9 cellular contexts compared by ENCODE assay signal in the genomic region with DNA sequence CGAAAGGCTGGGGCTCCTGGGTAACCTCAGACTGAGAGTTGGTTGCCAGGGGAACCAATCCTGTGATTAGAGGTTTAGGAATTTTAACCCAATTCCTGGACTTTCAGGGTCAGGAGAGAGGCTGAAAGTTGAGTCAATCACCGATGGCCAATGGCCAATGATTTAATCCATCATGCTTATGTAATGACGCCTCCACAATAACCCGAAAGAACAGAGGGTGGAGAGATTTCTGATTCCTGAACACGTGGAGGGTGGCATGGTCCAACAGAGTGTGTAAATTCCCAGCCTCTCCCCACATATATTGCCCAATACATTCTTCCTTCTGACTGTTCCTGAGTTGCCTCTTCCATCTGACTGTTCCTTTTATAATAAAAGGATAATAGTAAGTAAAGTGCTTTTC.
DNase-seq lines count a peak whose midpoint lies in the region; ATAC-seq and TF ChIP-seq lines count a peak whose summit lies in the region.
"Had no signal": no experiment of that assay in that cellular context is flagged by ENCODE, and none has a peak within 500 bp of the region (broad histone marks: within the 10 kb centered on the region; RNA-seq: fewer than 3 reads in every experiment).

No MANE protein-coding gene starts in this region.

- no peaks in the 10 kb centered on the region for H3K27me3 ChIP-seq in adrenal gland
- no peaks in the 10 kb centered on the region for H3K27me3 ChIP-seq in smooth muscle cell (ENCODE audit: low read depth)
- no peaks in the 10 kb centered on the region for H3K27me3 ChIP-seq in CD8-positive, alpha-beta T cell (ENCODE audit: insufficient read depth, low read length)

- no peak for TF ChIP-seq POLR2A in adrenal gland (IDR thresholded peaks at IDR 0.05)

- no peak overlapping the region for H3K27ac Mint-ChIP-seq in CD8-positive, alpha-beta T cell
- H3K27ac Mint-ChIP-seq: immature natural killer cell had no signal

- no peaks in the 10 kb centered on the region for H3K27me3 Mint-ChIP-seq in CD8-positive, alpha-beta T cell (ENCODE audit: low read depth)

- no peaks in the 10 kb centered on the region for H3K79me2 ChIP-seq in smooth muscle cell (ENCODE audit: low read depth)

- H3K9ac ChIP-seq in smooth muscle cell (ENCODE audit: low read depth): no peak overlapping the region

- H3K27ac ChIP-seq in adrenal gland (peak overlapping the region in 2 of 5 donors; percentile 23 to 54), smooth muscle cell (ENCODE audit: low read depth) (peak overlapping the region; percentile 88)
- H3K27ac ChIP-seq in CD8-positive, alpha-beta T cell (ENCODE audit: low read depth, low read length): no peak overlapping the region

- H4K20me1 ChIP-seq in smooth muscle cell (ENCODE audit: low read depth): no peaks in the 10 kb centered on the region

- WGBS in adrenal gland, 4 donors: 35 to 39% (median 36%) methylated on average over 5 of the region's 5 CpGs
- WGBS in smooth muscle cell (ENCODE audit: low lambda C conversion rate): 55% methylated on average over 5 of the region's 5 CpGs

- H3K4me3 ChIP-seq in adrenal gland: no peak overlapping the region
- no peak overlapping the region for H3K4me3 ChIP-seq in fibroblast of villous mesenchyme (ENCODE audit: low read depth, low read length)
- H3K4me3 ChIP-seq in smooth muscle cell: no peak overlapping the region
- H3K4me3 ChIP-seq in CD8-positive, alpha-beta T cell (ENCODE audit: low read depth, low read length): no peak overlapping the region

- H3K36me3 ChIP-seq in adrenal gland (replicated peaks in 1 of 2) (no peaks in the 10 kb centered on the region), smooth muscle cell (ENCODE audit: low read depth) (no peaks in the 10 kb centered on the region)
- H3K36me3 ChIP-seq in CD8-positive, alpha-beta T cell (ENCODE audit: insufficient read depth, low read length): no peaks in the 10 kb centered on the region

- ATAC-seq in CD8-positive, alpha-beta T cell: no peak

- no peaks in the 10 kb centered on the region for H3K9me3 Mint-ChIP-seq in CD8-positive, alpha-beta T cell
- H3K9me3 Mint-ChIP-seq: immature natural killer cell had no signal

- intact Hi-C loops in adrenal gland (cut with DNase I): loop anchor here in 1 of 2 donors (10.0 kb wide), 1 partner anchor 141 kb away; the partner anchor contains the start of gene CBLB
- intact Hi-C loops in CD8-positive, alpha-beta T cell (cut with DNase I, micrococcal nuclease): no loop called here

- peaks cover 5% of the 10 kb centered on the region for H3F3A ChIP-seq in smooth muscle cell (ENCODE audit: low read depth)

- H3K4me1 ChIP-seq in adrenal gland (replicated peaks in 1 of 2): peaks cover 5 to 21% of the 10 kb centered on the region in 2 donors
- H3K4me1 ChIP-seq in smooth muscle cell (ENCODE audit: low read depth): no peaks in the 10 kb centered on the region
- no peaks in the 10 kb centered on the region for H3K4me1 ChIP-seq in CD8-positive, alpha-beta T cell (ENCODE audit: insufficient read depth, low read length)

- H3K9me3 ChIP-seq in adrenal gland (replicated peaks in 1 of 3) (no peaks in the 10 kb centered on the region), smooth muscle cell (replicated peaks; ENCODE audit: low read depth) (no peaks in the 10 kb centered on the region)
- H3K9me3 ChIP-seq in CD8-positive, alpha-beta T cell (ENCODE audit: low read length): no peaks in the 10 kb centered on the region

- DNase-seq in HPDE6-E6E7 (ENCODE audit: extremely low spot score) (peak; percentile 55), adrenal gland (peak; percentile 63 to 91 (median 86)), fibroblast of villous mesenchyme (ENCODE audit: low read depth) (peak; percentile 86), smooth muscle cell (lab: John Stamatoyannopoulos, UW; ENCODE audit: unreplicated experiment) (no peak), medulla oblongata (ENCODE audit: extremely low spot score) (no peak), KG1 (lab: John Stamatoyannopoulos, UW) (no peak)
- no peak for DNase-seq in CD8-positive, alpha-beta T cell
- DNase-seq: activated naive CD4-positive, alpha-beta T cell treated with Interleukin-2 at 50 U/mL for 16 hours; immature natural killer cell had no signal

- CTCF ChIA-PET in CD8-positive, alpha-beta T cell (lab: Charles Lee): no interaction called here

- POLR2A ChIA-PET in CD8-positive, alpha-beta T cell (lab: Charles Lee): no interaction called here

- H2AFZ ChIP-seq in smooth muscle cell (ENCODE audit: low read depth): no peak overlapping the region

- TF ChIP-seq CTCF in adrenal gland (IDR thresholded peaks at IDR 0.05) (no peak), fibroblast of villous mesenchyme (IDR thresholded peaks at IDR 0.05; ENCODE audit: insufficient read depth, low read depth, low read length) (no peak), smooth muscle cell (IDR thresholded peaks at IDR 0.05; ENCODE audit: borderline replicate concordance, insufficient read depth, poor library complexity, severe bottlenecking) (no peak)
- TF ChIP-seq CTCF in CD8-positive, alpha-beta T cell (IDR thresholded peaks at IDR 0.05): no peak

- no peak overlapping the region for H3K4me3 Mint-ChIP-seq in CD8-positive, alpha-beta T cell
- H3K4me3 Mint-ChIP-seq: immature natural killer cell had no signal

- no peaks in the 10 kb centered on the region for H3K36me3 Mint-ChIP-seq in CD8-positive, alpha-beta T cell
- H3K36me3 Mint-ChIP-seq: immature natural killer cell had no signal

- no peak overlapping the region for H3K4me2 ChIP-seq in smooth muscle cell

- peaks cover 23% of the 10 kb centered on the region for H3K4me1 Mint-ChIP-seq in CD8-positive, alpha-beta T cell (ENCODE audit: low read depth)

Comparison
In these comparisons a context has a peak if more than half of its experiments do, and no peak if none do; other contexts are left out.
1. DNase-seq: peak in HPDE6-E6E7 (single experiment), adrenal gland (7 of 7) and fibroblast of villous mesenchyme (single experiment); none in smooth muscle cell (single experiment), CD8-positive, alpha-beta T cell (0 of 7), medulla oblongata (single experiment) and KG1 (single experiment).